ENCODE assay signal across 20 cellular contexts in the genomic region with DNA sequence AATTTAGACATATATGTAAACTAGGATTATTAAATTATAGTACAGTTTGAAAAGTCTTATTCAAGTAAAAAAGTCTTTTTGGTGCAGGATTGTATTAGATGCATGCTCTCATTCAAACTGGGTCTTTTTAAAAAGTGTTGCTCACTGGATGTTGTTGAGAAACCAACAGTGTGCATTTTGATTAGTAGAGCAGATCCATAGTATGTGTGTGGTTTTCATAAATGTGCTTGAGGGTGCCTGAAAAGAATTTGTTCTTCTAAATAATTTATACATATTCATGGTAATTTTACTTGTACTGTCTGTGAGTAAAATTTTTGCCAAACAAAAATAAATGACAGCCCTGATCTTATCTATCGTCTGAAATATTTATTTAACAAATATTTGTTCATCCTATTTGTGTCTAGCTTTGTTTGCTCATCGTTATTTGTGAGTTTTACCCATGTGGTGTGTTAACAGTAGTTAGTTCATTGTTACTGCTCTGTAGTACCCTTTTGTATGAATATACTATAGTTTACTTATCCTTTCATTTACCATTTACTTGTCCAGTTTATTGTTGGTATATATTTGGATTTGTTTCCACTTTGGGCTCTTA. TPM values are rescaled to one million over a fixed set of nuclear protein-coding genes. Genes with fewer than 3 reads are reported as not detected.
DNase-seq lines count a peak whose midpoint lies in the region; ATAC-seq and TF ChIP-seq lines count a peak whose summit lies in the region.
"Had no signal": no experiment of that assay in that cellular context is flagged by ENCODE, and none has a peak within 500 bp of the region (broad histone marks: within the 10 kb centered on the region; RNA-seq: fewer than 3 reads in every experiment).

No MANE protein-coding gene starts in this region.

- TF ChIP-seq CTCF in GM23338 (conservative IDR thresholded peaks at IDR 0.05; ENCODE audit: low read depth in 2 of 2) = no peak
- no peak for TF ChIP-seq CTCF in OCI-LY7 (conservative IDR thresholded peaks at IDR 0.05; ENCODE audit: low read length)

- CTCF ChIA-PET in OCI-LY7 (lab: Charles Lee; ENCODE audit: unreplicated experiment) = no interaction called here

- no peak overlapping the region for H3K18ac ChIP-seq in mesenchymal stem cell (ENCODE audit: low read depth in 1 of 2, low read length in 2 of 2)

- H3K36me3 Mint-ChIP-seq in GM23338 (ENCODE audit: low read depth) = peaks cover 37% of the 10 kb centered on the region

- H3K9me3 ChIP-seq in adipocyte (ENCODE audit: control insufficient read depth, low read length) (no peaks in the 10 kb centered on the region), mesenchymal stem cell (ENCODE audit: control insufficient read depth, low read length) (no peaks in the 10 kb centered on the region), OCI-LY7 (ENCODE audit: low read length) (no peaks in the 10 kb centered on the region)
- H3K9me3 ChIP-seq: body of pancreas, right atrium auricular region, tibial nerve had no signal

- no peak overlapping the region for H4K91ac ChIP-seq in mesenchymal stem cell (ENCODE audit: low read length)

- no peak overlapping the region for H3K4me2 ChIP-seq in GM23338
- H3K4me2 ChIP-seq in mesenchymal stem cell (ENCODE audit: low read length, poor library complexity, severe bottlenecking) = no peak overlapping the region
- no peak overlapping the region for H3K4me2 ChIP-seq in OCI-LY7 (ENCODE audit: low read length)

- H4K20me1 ChIP-seq in GM23338 (replicated peaks; ENCODE audit: insufficient read depth) (peaks cover 6% of the 10 kb centered on the region; the same call in 1 of the 2 replicates), OCI-LY7 (ENCODE audit: insufficient read depth, low read length) (no peaks in the 10 kb centered on the region)

- H3K4me3 Mint-ChIP-seq in GM23338 = no peak overlapping the region
- H3K4me3 Mint-ChIP-seq: B cell; endodermal cell; naive thymus-derived CD8-positive, alpha-beta T cell; stimulated activated naive CD8-positive, alpha-beta T cell treated with anti-CD3 and anti-CD28 coated beads, Interleukin-15, amount 100 ng/mL, for 72 hours; WTC11 had no signal

- H3K27me3 Mint-ChIP-seq in GM23338 (ENCODE audit: insufficient read depth, low read depth, poor library complexity) = peaks cover 3% of the 10 kb centered on the region
- H3K27me3 Mint-ChIP-seq: B cell; naive thymus-derived CD8-positive, alpha-beta T cell; stimulated activated naive CD8-positive, alpha-beta T cell treated with anti-CD3 and anti-CD28 coated beads, Interleukin-15, amount 100 ng/mL, for 72 hours had no signal

- no TSS peak for BruUV-seq in OCI-LY7 (replicated peaks; lab: Mats Ljungman, UMichigan)

- H3K4ac ChIP-seq in mesenchymal stem cell (ENCODE audit: low read depth in 1 of 2, low read length in 2 of 2) = no peak overlapping the region

- no peak overlapping the region for H2BK120ac ChIP-seq in mesenchymal stem cell (ENCODE audit: low read depth, low read length)

- H3K9me2 ChIP-seq in GM23338 (ENCODE audit: insufficient read depth) = no peaks in the 10 kb centered on the region
- no peaks in the 10 kb centered on the region for H3K9me2 ChIP-seq in OCI-LY7 (ENCODE audit: insufficient read depth, low read length)

- no peaks in the 10 kb centered on the region for H3F3A ChIP-seq in GM23338 (replicated peaks; ENCODE audit: low read depth)

- H3K4me3 ChIP-seq in GM23338 (no peak overlapping the region), adipocyte (ENCODE audit: low read length) (peak overlapping the region; percentile 41), mesenchymal stem cell (ENCODE audit: insufficient read depth in 1 of 2, low read depth in 1 of 2, low read length in 2 of 2) (peak overlapping the region in 1 of 2 experiments; percentile 37), OCI-LY7 (ENCODE audit: low read depth, low read length, poor library complexity, severe bottlenecking) (no peak overlapping the region)
- H3K4me3 ChIP-seq: body of pancreas, coronary artery, right atrium auricular region, tibial nerve had no signal

- H3K27ac ChIP-seq in GM23338 (ENCODE audit: low read depth) (no peak overlapping the region), mesenchymal stem cell (ENCODE audit: low read length, poor library complexity, severe bottlenecking) (no peak overlapping the region), OCI-LY7 (ENCODE audit: low read depth, low read length, poor library complexity, severe bottlenecking) (no peak overlapping the region)
- H3K27ac ChIP-seq: body of pancreas, coronary artery, right atrium auricular region, RWPE1, tibial nerve had no signal

- H2BK5ac ChIP-seq in mesenchymal stem cell (ENCODE audit: low read depth, low read length, poor library complexity, severe bottlenecking) = no peak overlapping the region

- H3K4me1 Mint-ChIP-seq in GM23338 = peaks cover 48% of the 10 kb centered on the region

- no peak overlapping the region for H2AFZ ChIP-seq in GM23338
- H2AFZ ChIP-seq in mesenchymal stem cell (ENCODE audit: low read depth, low read length) = no peak overlapping the region
- no peak overlapping the region for H2AFZ ChIP-seq in OCI-LY7 (ENCODE audit: low read length)

- no peak overlapping the region for H3K14ac ChIP-seq in mesenchymal stem cell (ENCODE audit: low read length in 2 of 2)

- no CpG with 5 or more reads among the region's 2 CpGs for WGBS in mesenchymal stem cell

- intact Hi-C loops in OCI-LY7 (cut with micrococcal nuclease; ENCODE audit: unreplicated experiment) = no loop called here

- peaks cover 10% of the 10 kb centered on the region for H3K9me3 Mint-ChIP-seq in GM23338

- ATAC-seq in GM23338 = no peak
- no peak for ATAC-seq in HG03469 (IDR thresholded peaks at IDR 0.05; ENCODE audit: unreplicated experiment)
- ATAC-seq: stimulated activated naive CD8-positive, alpha-beta T cell treated with anti-CD3 and anti-CD28 coated beads, Interleukin-15, amount 100 ng/mL, for 72 hours; WTC11 had no signal

- H3K27ac Mint-ChIP-seq in GM23338 = peak overlapping the region; percentile 27; the same call in 1 of the 2 replicates
- H3K27ac Mint-ChIP-seq: B cell; endodermal cell; stimulated activated naive CD8-positive, alpha-beta T cell treated with anti-CD3 and anti-CD28 coated beads, Interleukin-15, amount 100 ng/mL, for 72 hours; WTC11 had no signal

- H3K36me3 ChIP-seq in GM23338 (ENCODE audit: insufficient read depth) (no peaks in the 10 kb centered on the region), adipocyte (ENCODE audit: control insufficient read depth, insufficient read depth, low read length, severe bottlenecking) (no peaks in the 10 kb centered on the region), mesenchymal stem cell (ENCODE audit: control insufficient read depth in 1 of 2, insufficient read depth in 2 of 2, low read depth in 1 of 2, low read length in 2 of 2) (no peaks in the 10 kb centered on the region), OCI-LY7 (ENCODE audit: insufficient read depth, low read length) (peaks cover 9% of the 10 kb centered on the region; the same call in 1 of the 2 replicates)

- H4K8ac ChIP-seq in mesenchymal stem cell (ENCODE audit: low read length) = no peak overlapping the region

- DNase-seq in GM23338 (ENCODE audit: low spot score) (no peak), NCI-H526 treated with DMSO at 0.1 percent for 48 hours (lab: John Stamatoyannopoulos, UW) (peak; percentile 71), adipocyte (ENCODE audit: low read depth) (no peak), mesenchymal stem cell (no peak), OCI-LY7 (ENCODE audit: low spot score) (no peak), GF-D8 (lab: John Stamatoyannopoulos, UW) (no peak)
- DNase-seq: activated CD8-positive, alpha-beta memory T cell treated with anti-CD3 and anti-CD28 coated beads, Interleukin-2, amount 50 U/mL, for 4 hours; endodermal cell; MM.1S; naive thymus-derived CD8-positive, alpha-beta T cell; NCI-H1436 treated with DMSO at 0.1 percent for 48 hours; stimulated activated naive CD8-positive, alpha-beta T cell treated with anti-CD3 and anti-CD28 coated beads, Interleukin-15, amount 100 ng/mL, for 72 hours had no signal

- H3K23ac ChIP-seq in mesenchymal stem cell (ENCODE audit: low read length in 2 of 2) = no peak overlapping the region

- peaks cover 11% of the 10 kb centered on the region for H3K79me1 ChIP-seq in mesenchymal stem cell (replicated peaks; ENCODE audit: low read length, poor library complexity, severe bottlenecking)

- no peak overlapping the region for H2BK15ac ChIP-seq in mesenchymal stem cell (ENCODE audit: low read depth, poor library complexity, severe bottlenecking)

- no peaks in the 10 kb centered on the region for H3K27me3 ChIP-seq in GM23338 (ENCODE audit: insufficient read depth)
- no peaks in the 10 kb centered on the region for H3K27me3 ChIP-seq in adipocyte (replicated peaks; ENCODE audit: control insufficient read depth, insufficient read depth, low read length)
- no peaks in the 10 kb centered on the region for H3K27me3 ChIP-seq in mesenchymal stem cell (ENCODE audit: control insufficient read depth in 1 of 2, insufficient read depth in 1 of 2, low read length in 2 of 2)
- H3K27me3 ChIP-seq: body of pancreas, right atrium auricular region, tibial nerve had no signal

- no peak overlapping the region for H3K9ac ChIP-seq in adipocyte (ENCODE audit: low read length)
- H3K9ac ChIP-seq in mesenchymal stem cell (ENCODE audit: low read length) = peak overlapping the region; percentile 84

- POLR2A ChIA-PET in OCI-LY7 (lab: Charles Lee) = no interaction called here

- H3K79me2 ChIP-seq in GM23338 (replicated peaks; ENCODE audit: insufficient read depth) (peaks cover 90% of the 10 kb centered on the region), OCI-LY7 (ENCODE audit: insufficient read depth, low read depth, low read length) (no peaks in the 10 kb centered on the region)

- no peak overlapping the region for H2BK12ac ChIP-seq in mesenchymal stem cell (ENCODE audit: low read length in 2 of 2)

- H2AK5ac ChIP-seq in mesenchymal stem cell (ENCODE audit: low read length, severe bottlenecking) = no peak overlapping the region

- H3K4me1 ChIP-seq in GM23338 (ENCODE audit: insufficient read depth) = 0 out of 2 replicates have a peak, but pooled peaks cover 14% of the 10 kb centered on the region
- H3K4me1 ChIP-seq in adipocyte (ENCODE audit: control insufficient read depth, insufficient read depth, low read length) = peaks cover 20% of the 10 kb centered on the region
- no peaks in the 10 kb centered on the region for H3K4me1 ChIP-seq in mesenchymal stem cell (ENCODE audit: control insufficient read depth, insufficient read depth, low read depth, low read length)
- H3K4me1 ChIP-seq in OCI-LY7 (ENCODE audit: insufficient read depth, low read length, poor library complexity, severe bottlenecking) = no peaks in the 10 kb centered on the region

TF ChIP-seq in GM23338, 12 proteins besides CTCF, POLR2A, EP300 and RAD21 (continues in another document):
- TF ChIP-seq EZH2phosphoT487 (IDR thresholded peaks at IDR 0.05; ENCODE audit: unreplicated experiment) = no peak

RNA-seq across cellular contexts. Expression of gene PTPN4, which starts 50.4 kb away (rescaled TPM):
- 89.4 and 90.4 TPM in 2 replicates for total RNA-seq in GM23338 (2014; rRNA removed; shearing (Covaris generic))
- 25.1 and 41.6 TPM in 2 replicates for polyA plus RNA-seq in GM23338 (2016; fragmentation: Nextera tagmentation; extraction: Ambion mirVana)
- polyA plus RNA-seq in mesenchymal stem cell (2013, experiment 1 of 2) = 6.4 TPM
- 7.1 TPM for polyA plus RNA-seq in mesenchymal stem cell (2013, experiment 2 of 2)
- total RNA-seq in OCI-LY7 (2014; rRNA removed; shearing (Covaris generic)) = 29.8 and 50.6 TPM in 2 replicates
- total RNA-seq in OCI-LY7 (2022) = 45.3 and 49.3 TPM in 2 replicates
